ENCODE assay signal across 19 cellular contexts in genomic region chr20:32415494-32415893, GRCh38. TPM values are rescaled to one million over a fixed set of nuclear protein-coding genes. Genes with fewer than 3 reads are reported as not detected.
DNase-seq lines count a peak whose midpoint lies in the region; ATAC-seq and TF ChIP-seq lines count a peak whose summit lies in the region.
"Had no signal": no experiment of that assay in that cellular context is flagged by ENCODE, and none has a peak within 500 bp of the region (broad histone marks: within the 10 kb centered on the region; RNA-seq: fewer than 3 reads in every experiment).

No MANE protein-coding gene starts in this region.

- H3K9me2 ChIP-seq in Karpas-422 (replicated peaks; ENCODE audit: insufficient read depth, low read length): no peaks in the 10 kb centered on the region

- H3K4me1 ChIP-seq in cardiac muscle cell (ENCODE audit: low read depth): no peaks in the 10 kb centered on the region
- peaks cover 11% of the 10 kb centered on the region for H3K4me1 ChIP-seq in Karpas-422 (ENCODE audit: low read length)
- peaks cover 14% of the 10 kb centered on the region for H3K4me1 ChIP-seq in body of pancreas
- H3K4me1 ChIP-seq in tibial nerve: peaks cover 0 to 41% (median 2%) of the 10 kb centered on the region in 4 donors
- H3K4me1 ChIP-seq: ascending aorta had no signal

- H3K27ac Mint-ChIP-seq in T-cell (peak overlapping the region; percentile 2 to 12), endothelial cell (ENCODE audit: unreplicated experiment) (peak overlapping the region; percentile 6)

- H3K4me3 Mint-ChIP-seq in T-cell: peak overlapping the region in 1 of 3 donors; percentile 49
- no peak overlapping the region for H3K4me3 Mint-ChIP-seq in endothelial cell (ENCODE audit: unreplicated experiment)

- DNase-seq in cardiac muscle cell (ENCODE audit: low read depth in 1 of 2, low spot score in 1 of 2) (no peak), cardiac septum (ENCODE audit: low spot score) (no peak), T-cell (no peak), endothelial cell (ENCODE audit: low spot score) (no peak), Karpas-422 (no peak), GM19240 (ENCODE audit: insufficient read length, low spot score) (no peak), body of pancreas (no peak), tibial nerve (ENCODE audit: low spot score in 2 of 2) (no peak)
- DNase-seq: activated CD4-positive, CD25-positive, alpha-beta regulatory T cell treated with anti-CD3 and anti-CD28 coated beads, Interleukin-2, amount 50 U/mL, for 72 hours; activated CD8-positive, alpha-beta memory T cell treated with anti-CD3 and anti-CD28 coated beads, Interleukin-2, amount 50 U/mL, for 4 hours; activated naive CD4-positive, alpha-beta T cell; left colon; NCI-H1105; NCI-H526; SHP77 treated with DMSO at 0.1 percent for 48 hours; stimulated activated CD8-positive, alpha-beta memory T cell treated with anti-CD3 and anti-CD28 coated beads, Interleukin-4, amount 100 ng/mL, for 48 hours; substantia nigra had no signal

- peaks cover 84% of the 10 kb centered on the region for H3K79me2 ChIP-seq in Karpas-422 (ENCODE audit: low read length)

- POLR2A ChIA-PET in T-cell (lab: Charles Lee): interaction anchor here in 1 of 2 donors (0.7 kb wide), 1 partner anchor 94 kb away, joined by 3 read pairs; no protein-coding TSS in a partner anchor

- H3K4me3 ChIP-seq in cardiac muscle cell (no peak overlapping the region), Karpas-422 (ENCODE audit: low read length) (no peak overlapping the region), body of pancreas (no peak overlapping the region), tibial nerve (no peak overlapping the region)
- H3K4me3 ChIP-seq: ascending aorta had no signal

- peak overlapping the region; percentile 38 for H3K27ac ChIP-seq in cardiac muscle cell
- no peak overlapping the region for H3K27ac ChIP-seq in Karpas-422 (ENCODE audit: low read length)
- no peak overlapping the region for H3K27ac ChIP-seq in body of pancreas
- H3K27ac ChIP-seq in tibial nerve: no peak overlapping the region
- H3K27ac ChIP-seq: ascending aorta, neutrophil had no signal

- peaks cover 22% of the 10 kb centered on the region for H3K36me3 Mint-ChIP-seq in T-cell
- H3K36me3 Mint-ChIP-seq in endothelial cell (ENCODE audit: low read depth, unreplicated experiment): no peaks in the 10 kb centered on the region

- no peaks in the 10 kb centered on the region for H3K9me3 Mint-ChIP-seq in T-cell
- H3K9me3 Mint-ChIP-seq in endothelial cell (ENCODE audit: unreplicated experiment): no peaks in the 10 kb centered on the region

- H3K9me3 ChIP-seq in cardiac muscle cell (ENCODE audit: low read depth) (no peaks in the 10 kb centered on the region), Karpas-422 (ENCODE audit: low read length) (no peaks in the 10 kb centered on the region), body of pancreas (no peaks in the 10 kb centered on the region), tibial nerve (no peaks in the 10 kb centered on the region)
- H3K9me3 ChIP-seq: ascending aorta, neutrophil had no signal

- H3K27me3 ChIP-seq in cardiac muscle cell (no peaks in the 10 kb centered on the region), Karpas-422 (ENCODE audit: low read length) (no peaks in the 10 kb centered on the region), body of pancreas (no peaks in the 10 kb centered on the region), tibial nerve (no peaks in the 10 kb centered on the region)
- H3K27me3 ChIP-seq: ascending aorta, neutrophil had no signal

- H3K4me2 ChIP-seq in Karpas-422 (ENCODE audit: low read depth, low read length, poor library complexity, severe bottlenecking): no peak overlapping the region

- 61 to 80% methylated on average over 2 of the region's 2 CpGs for WGBS in body of pancreas, 2 donors
- 36 to 45% methylated on average over 2 of the region's 2 CpGs for WGBS in tibial nerve, 2 donors

- no peak for ATAC-seq in T-cell (replicated peaks in 1 of 4)
- ATAC-seq in body of pancreas: no peak
- ATAC-seq: left colon had no signal

- CTCF ChIA-PET in T-cell (lab: Charles Lee): no interaction called here

- intact Hi-C loops in cardiac septum (cut with DNase I): no loop called here
- intact Hi-C loops in body of pancreas (cut with DNase I): no loop called here

- no peak for TF ChIP-seq POLR2A in body of pancreas (IDR thresholded peaks at IDR 0.05)
- TF ChIP-seq POLR2A in tibial nerve (IDR thresholded peaks at IDR 0.05): no peak

- TF ChIP-seq CTCF in cardiac muscle cell (IDR thresholded peaks at IDR 0.05; ENCODE audit: low read depth, low read length) (no peak), endothelial cell (IDR thresholded peaks at IDR 0.05; ENCODE audit: unreplicated experiment) (no peak), body of pancreas (IDR thresholded peaks at IDR 0.05) (no peak), tibial nerve (IDR thresholded peaks at IDR 0.05) (no peak)

- H4K20me1 ChIP-seq in Karpas-422 (ENCODE audit: insufficient read depth, low read depth, low read length): no peaks in the 10 kb centered on the region

- no peaks in the 10 kb centered on the region for H3K36me3 ChIP-seq in cardiac muscle cell
- H3K36me3 ChIP-seq in Karpas-422 (ENCODE audit: insufficient read depth, low read length): no peaks in the 10 kb centered on the region; the same call in 1 of the 2 replicates
- no peaks in the 10 kb centered on the region for H3K36me3 ChIP-seq in body of pancreas (replicated peaks in 1 of 2; ENCODE audit: insufficient read depth in 1 of 2, low read depth in 2 of 2)
- H3K36me3 ChIP-seq in tibial nerve: no peaks in the 10 kb centered on the region
- H3K36me3 ChIP-seq: ascending aorta, neutrophil had no signal

- H3K4me1 Mint-ChIP-seq in T-cell: peaks cover 62 to 76% (median 65%) of the 10 kb centered on the region in 3 donors
- H3K4me1 Mint-ChIP-seq in endothelial cell (ENCODE audit: unreplicated experiment): peaks cover 16% of the 10 kb centered on the region

- no peaks in the 10 kb centered on the region for H3K27me3 Mint-ChIP-seq in T-cell
- H3K27me3 Mint-ChIP-seq in endothelial cell (ENCODE audit: unreplicated experiment): no peaks in the 10 kb centered on the region

- H2AFZ ChIP-seq in Karpas-422 (ENCODE audit: low read length): no peak overlapping the region

- H3K9ac ChIP-seq in Karpas-422 (ENCODE audit: low read length): no peak overlapping the region

- no peak for TF ChIP-seq EP300 in tibial nerve (IDR thresholded peaks at IDR 0.05)

RNA-seq across cellular contexts. Expression of gene ASXL1, which starts 57.4 kb away (rescaled TPM):
- total RNA-seq in cardiac muscle cell (32.6 and 82.4 TPM in 2 replicates), cardiac septum (36.3 TPM), T-cell (100 to 1,000 TPM; 122 to 204 (median 137) TPM), endothelial cell (ENCODE audit: unreplicated experiment) (90.8 TPM), body of pancreas (100 to 1,000 TPM in 1 of 2 donors, 10 to 100 TPM in 1; 57.9 to 102 TPM), tibial nerve (100 to 1,000 TPM; 108 to 194 (median 138) TPM)
- polyA plus RNA-seq in cardiac muscle cell: 50.3 and 97.9 TPM in 2 replicates
- total RNA-seq in Karpas-422 (2014; rRNA removed; shearing (Covaris generic); ENCODE audit: low replicate concordance): 39.9 and 63.6 TPM in 2 replicates
